ENCODE assay signal across 17 cellular contexts in the genomic region with DNA sequence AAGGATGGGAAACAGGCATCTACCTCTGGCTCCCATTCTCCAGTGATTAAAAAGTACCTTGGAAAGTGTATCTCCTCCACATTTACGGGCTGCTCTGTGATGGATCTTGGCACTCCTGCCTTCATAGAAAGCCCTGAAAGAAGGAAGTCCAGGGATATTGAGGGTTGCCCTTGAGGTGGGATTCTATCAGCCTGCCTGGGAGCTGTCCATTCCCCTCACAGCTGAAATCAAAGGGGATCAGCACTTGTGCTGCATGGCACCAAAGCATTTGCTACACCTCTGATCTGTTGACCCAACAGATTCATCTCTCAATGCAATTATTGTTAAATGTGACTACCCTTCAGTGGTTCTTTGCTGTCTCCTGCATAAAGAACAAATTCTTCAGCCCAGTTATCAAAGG.
A peak's percentile ranks its signal among the peaks of the same experiment; 100 is the strongest.
DNase-seq lines count a peak whose midpoint lies in the region; ATAC-seq and TF ChIP-seq lines count a peak whose summit lies in the region.
"Had no signal": no experiment of that assay in that cellular context is flagged by ENCODE, and none has a peak within 500 bp of the region (broad histone marks: within the 10 kb centered on the region; RNA-seq: fewer than 3 reads in every experiment).

No MANE protein-coding gene starts in this region.

- no peak for TF ChIP-seq RAD21 in HCT116 (IDR thresholded peaks at IDR 0.05; ENCODE audit: low read depth)
- TF ChIP-seq RAD21 in SK-N-SH (IDR thresholded peaks at IDR 0.05; ENCODE audit: low read length) = no peak

- CTCF ChIA-PET in HCT116 (lab: Charles Lee) = no interaction called here
- CTCF ChIA-PET in SK-N-SH (lab: Yijun Ruan, JAX) = interaction anchor here (0.6 kb wide), 1 partner anchor 372 kb away, joined by 3 read pairs; no protein-coding TSS in a partner anchor

- H3K4me3 ChIP-seq in HCT116 (replicated peaks in 1 of 2; ENCODE audit: low read depth in 1 of 2, low read length in 2 of 2) = no peak overlapping the region
- H3K4me3 ChIP-seq in SK-N-SH (ENCODE audit: low read depth in 2 of 2, low read length in 1 of 2) = no peak overlapping the region
- no peak overlapping the region for H3K4me3 ChIP-seq in esophagus muscularis mucosa
- no peak overlapping the region for H3K4me3 ChIP-seq in neuronal stem cell (ENCODE audit: low read length in 2 of 2)
- no peak overlapping the region for H3K4me3 ChIP-seq in ascending aorta
- H3K4me3 ChIP-seq in left lung = no peak overlapping the region

- BruUV-seq in HCT116 (replicated peaks; lab: Mats Ljungman, UMichigan) = no TSS peak

- intact Hi-C loops in HCT116 (cut with micrococcal nuclease) = no loop called here
- intact Hi-C loops in esophagus muscularis mucosa (cut with DNase I) = no loop called here
- intact Hi-C loops in ascending aorta (cut with DNase I) = no loop called here
- intact Hi-C loops in left lung (cut with DNase I) = no loop called here

- no peak overlapping the region for H2BK5ac ChIP-seq in neuronal stem cell (ENCODE audit: low read length)

- H3K4me1 ChIP-seq in HCT116 (ENCODE audit: control insufficient read depth in 1 of 2, insufficient read depth in 2 of 2, low read length in 2 of 2) (no peaks in the 10 kb centered on the region), SK-N-SH (ENCODE audit: control insufficient read depth in 1 of 2, insufficient read depth in 2 of 2, low read depth in 1 of 2, low read length in 1 of 2) (no peaks in the 10 kb centered on the region), esophagus muscularis mucosa (no peaks in the 10 kb centered on the region), neuronal stem cell (ENCODE audit: control insufficient read depth in 2 of 2, insufficient read depth in 1 of 2, low read depth in 1 of 2, low read length in 2 of 2) (no peaks in the 10 kb centered on the region), ascending aorta (no peaks in the 10 kb centered on the region), left lung (peaks cover 0 to 16% of the 10 kb centered on the region in 2 donors)
- H3K4me1 ChIP-seq: BE2C had no signal

- H3K4me2 ChIP-seq in HCT116 (ENCODE audit: low read length) (no peak overlapping the region), SK-N-SH (no peak overlapping the region), neuronal stem cell (ENCODE audit: insufficient read depth, low read length, poor library complexity, severe bottlenecking) (no peak overlapping the region)
- H3K4me2 ChIP-seq: KMS-11 had no signal

- no peak overlapping the region for H3K23ac ChIP-seq in neuronal stem cell (ENCODE audit: low read depth, low read length, poor library complexity)

- no peaks in the 10 kb centered on the region for H3F3A ChIP-seq in SK-N-SH (replicated peaks; ENCODE audit: insufficient read depth)

- H2AFZ ChIP-seq in HCT116 (ENCODE audit: low read depth, low read length, poor library complexity, severe bottlenecking) = no peak overlapping the region
- no peak overlapping the region for H2AFZ ChIP-seq in SK-N-SH (ENCODE audit: low read depth)
- H2AFZ ChIP-seq in neuronal stem cell (ENCODE audit: low read length) = no peak overlapping the region

- RAD21 ChIA-PET in HCT116 (lab: Charles Lee; ENCODE audit: low non-redundant PET in 1 of 2, low total read pairs in 2 of 2, uncharacterized antibody in 2 of 2, unreplicated experiment in 2 of 2) = no interaction called here

- H3K9ac ChIP-seq in HCT116 (ENCODE audit: low read length) (no peak overlapping the region), SK-N-SH (no peak overlapping the region), neuronal stem cell (ENCODE audit: low read depth, low read length, poor library complexity) (no peak overlapping the region)
- H3K9ac ChIP-seq: KMS-11 had no signal

- no peak overlapping the region for H2AK5ac ChIP-seq in neuronal stem cell (ENCODE audit: low read depth, low read length)

- no peak for TF ChIP-seq EP300 in SK-N-SH (IDR thresholded peaks at IDR 0.05; ENCODE audit: borderline replicate concordance in 1 of 2, low read depth in 1 of 2, low read length in 1 of 2)
- TF ChIP-seq EP300 in esophagus muscularis mucosa (IDR thresholded peaks at IDR 0.05) = no peak

- TF ChIP-seq CTCF in HCT116 (IDR thresholded peaks at IDR 0.05 in 2 of 3, conservative IDR thresholded peaks at IDR 0.05 in 1 of 3; ENCODE audit: borderline replicate concordance in 1 of 3, insufficient read depth in 1 of 3, low read depth in 2 of 3, low read length in 2 of 3) (no peak), SK-N-SH (IDR thresholded peaks at IDR 0.05) (no peak), esophagus muscularis mucosa (IDR thresholded peaks at IDR 0.05) (no peak), ascending aorta (IDR thresholded peaks at IDR 0.05) (no peak), left lung (IDR thresholded peaks at IDR 0.05) (no peak)

- H3K79me2 ChIP-seq in HCT116 (ENCODE audit: insufficient read depth, low read length) = no peaks in the 10 kb centered on the region
- no peaks in the 10 kb centered on the region for H3K79me2 ChIP-seq in SK-N-SH (ENCODE audit: insufficient read depth)

- POLR2A ChIA-PET in HCT116 (lab: Charles Lee) (no interaction called here), SK-N-SH (lab: Yijun Ruan, JAX) (no interaction called here)

- no peak overlapping the region for H3K18ac ChIP-seq in neuronal stem cell (ENCODE audit: low read length)

- H4K20me1 ChIP-seq in HCT116 (ENCODE audit: insufficient read depth) (no peaks in the 10 kb centered on the region), SK-N-SH (ENCODE audit: insufficient read depth) (no peaks in the 10 kb centered on the region)

- H2BK15ac ChIP-seq in neuronal stem cell (ENCODE audit: low read length) = no peak overlapping the region

- TF ChIP-seq POLR2A in HCT116 (IDR thresholded peaks at IDR 0.05; ENCODE audit: borderline replicate concordance, extremely low read depth, insufficient read depth, insufficient read length) = no peak
- no peak for TF ChIP-seq POLR2A in esophagus muscularis mucosa (IDR thresholded peaks at IDR 0.05; ENCODE audit: low read depth)

- H3K9me2 ChIP-seq in HCT116 (ENCODE audit: insufficient read depth) = no peaks in the 10 kb centered on the region
- no peaks in the 10 kb centered on the region for H3K9me2 ChIP-seq in SK-N-SH

- H3K27me3 ChIP-seq in HCT116 (ENCODE audit: insufficient read depth, low read length) = no peaks in the 10 kb centered on the region
- H3K27me3 ChIP-seq in SK-N-SH (ENCODE audit: insufficient read depth) = no peaks in the 10 kb centered on the region
- no peaks in the 10 kb centered on the region for H3K27me3 ChIP-seq in esophagus muscularis mucosa
- H3K27me3 ChIP-seq in neuronal stem cell (ENCODE audit: control insufficient read depth in 3 of 3, insufficient read depth in 3 of 3, low read depth in 1 of 3, low read length in 3 of 3) = no peaks in the 10 kb centered on the region
- H3K27me3 ChIP-seq in ascending aorta = no peaks in the 10 kb centered on the region
- H3K27me3 ChIP-seq in left lung = no peaks in the 10 kb centered on the region
- H3K27me3 ChIP-seq: BE2C had no signal

- no peak overlapping the region for H2BK120ac ChIP-seq in neuronal stem cell (ENCODE audit: low read depth, low read length)

- DNase-seq in HCT116 (ENCODE audit: low read depth, low spot score) = no peak
- no peak for DNase-seq in SK-N-SH
- peak; percentile 39 for DNase-seq in esophagus muscularis mucosa (ENCODE audit: extremely low spot score)
- peak; percentile 6 for DNase-seq in neuronal stem cell (ENCODE audit: low spot score)
- DNase-seq in SIG-M5 (lab: John Stamatoyannopoulos, UW) = no peak
- no peak for DNase-seq in AG08396 (ENCODE audit: low spot score)
- no peak for DNase-seq in ascending aorta (ENCODE audit: low spot score in 2 of 2)
- DNase-seq in left lung = no peak
- DNase-seq: BE2C; CD8-positive, alpha-beta T cell; H9; NCI-H1417; NCI-H2029 treated with DMSO at 0.1 percent for 48 hours; NCI-H510A treated with DMSO at 0.1 percent for 48 hours; SHP77 treated with DMSO at 0.1 percent for 48 hours; SW 1271 had no signal

- H3K36me3 ChIP-seq in HCT116 (ENCODE audit: control insufficient read depth in 1 of 2, insufficient read depth in 2 of 2, low read length in 2 of 2) (no peaks in the 10 kb centered on the region), SK-N-SH (replicated peaks in 1 of 2; ENCODE audit: control insufficient read depth in 1 of 2, insufficient read depth in 2 of 2, low read length in 1 of 2) (no peaks in the 10 kb centered on the region), esophagus muscularis mucosa (no peaks in the 10 kb centered on the region), neuronal stem cell (replicated peaks in 1 of 2; ENCODE audit: control insufficient read depth in 2 of 2, insufficient read depth in 2 of 2, low read length in 2 of 2) (no peaks in the 10 kb centered on the region), ascending aorta (no peaks in the 10 kb centered on the region), left lung (no peaks in the 10 kb centered on the region)
- H3K36me3 ChIP-seq: BE2C had no signal

- H4K8ac ChIP-seq in neuronal stem cell (ENCODE audit: low read depth, low read length) = no peak overlapping the region

- H3K14ac ChIP-seq in neuronal stem cell (ENCODE audit: low read length) = no peak overlapping the region

- ATAC-seq in HCT116 (no peak), left lung (no peak)
- ATAC-seq: CD8-positive, alpha-beta T cell had no signal

- no peak overlapping the region for H2BK12ac ChIP-seq in neuronal stem cell (ENCODE audit: low read length)

- H3K27ac ChIP-seq in HCT116 (ENCODE audit: low read depth, low read length) = no peak overlapping the region
- H3K27ac ChIP-seq in SK-N-SH (ENCODE audit: low read depth in 2 of 2, low read length in 1 of 2) = no peak overlapping the region
- H3K27ac ChIP-seq in esophagus muscularis mucosa (replicated peaks in 1 of 4) = no peak overlapping the region
- H3K27ac ChIP-seq in neuronal stem cell (replicated peaks; ENCODE audit: low read length) = no peak overlapping the region
- H3K27ac ChIP-seq in ascending aorta = no peak overlapping the region
- no peak overlapping the region for H3K27ac ChIP-seq in left lung
- H3K27ac ChIP-seq: KMS-11 had no signal

- 12% methylated on average over 1 of the region's 1 CpG for WGBS in SK-N-SH (ENCODE audit: low lambda C conversion rate)
- WGBS in esophagus muscularis mucosa = 80% methylated on average over 1 of the region's 1 CpG
- no CpG with 5 or more reads among the region's 1 CpG for WGBS in neuronal stem cell (ENCODE audit: extremely low coverage in 2 of 2, insufficient read length in 2 of 2, insufficient replicate concordance in 1 of 2), 2 donors

- no peak overlapping the region for H3K4ac ChIP-seq in neuronal stem cell (ENCODE audit: low read length)

- no peaks in the 10 kb centered on the region for H3K9me3 ChIP-seq in HCT116 (ENCODE audit: control insufficient read depth in 1 of 2, insufficient read depth in 1 of 2, low read depth in 1 of 2, low read length in 2 of 2)
- H3K9me3 ChIP-seq in SK-N-SH = no peaks in the 10 kb centered on the region
- H3K9me3 ChIP-seq in esophagus muscularis mucosa = no peaks in the 10 kb centered on the region
- H3K9me3 ChIP-seq in neuronal stem cell (replicated peaks in 1 of 2; ENCODE audit: control insufficient read depth in 2 of 2, insufficient read depth in 1 of 2, low read depth in 1 of 2, low read length in 2 of 2) = no peaks in the 10 kb centered on the region
- no peaks in the 10 kb centered on the region for H3K9me3 ChIP-seq in ascending aorta
- H3K9me3 ChIP-seq in left lung = no peaks in the 10 kb centered on the region
- H3K9me3 ChIP-seq: BE2C had no signal

- no peak overlapping the region for H4K91ac ChIP-seq in neuronal stem cell (ENCODE audit: low read depth, low read length, poor library complexity)

- no peaks in the 10 kb centered on the region for H3K79me1 ChIP-seq in neuronal stem cell (ENCODE audit: low read depth, low read length)

Comparison
In these comparisons a context has a peak if more than half of its experiments do, and no peak if none do; other contexts are left out.
1. DNase-seq: peak in esophagus muscularis mucosa (single experiment) and neuronal stem cell (single experiment); none in HCT116 (single experiment), SK-N-SH (single experiment), SIG-M5 (single experiment), AG08396 (single experiment), ascending aorta (0 of 2) and left lung (0 of 2).